ENCODE assay signal across 26 cellular contexts in genomic region chr7:36538126-36538525, GRCh38.
"Had no signal": no experiment of that assay in that cellular context is flagged by ENCODE, and none has a peak within 500 bp of the region (broad histone marks: within the 10 kb centered on the region; RNA-seq: fewer than 3 reads in every experiment).

No MANE protein-coding gene starts in this region.

- H3K27ac Mint-ChIP-seq: stimulated activated naive CD8-positive, alpha-beta T cell treated with anti-CD3 and anti-CD28 coated beads, Interleukin-15, Interleukin-2, amounts not matched to agents 100 ng/mL and 50 ng/mL, for 24 hours; type B pancreatic cell had no signal

- H3K27me3 Mint-ChIP-seq: naive thymus-derived CD8-positive, alpha-beta T cell; stimulated activated naive CD8-positive, alpha-beta T cell treated with anti-CD3 and anti-CD28 coated beads, Interleukin-15, Interleukin-2, amounts not matched to agents 100 ng/mL and 50 ng/mL, for 24 hours; type B pancreatic cell had no signal

- H3K27ac ChIP-seq: hepatocyte, left lung, lower lobe of right lung, pancreas, prostate gland, skin epidermis, suprapubic skin, thoracic aorta, tibial artery, uterus had no signal

- H3K4me1 ChIP-seq: left lung, lower lobe of right lung, pancreas, prostate gland, suprapubic skin, tibial artery, uterus had no signal

- DNase-seq: kidney glomerular epithelial cell; left cardiac atrium; left lung; lower lobe of right lung; mammary epithelial cell; mesenchymal stem cell; naive thymus-derived CD8-positive, alpha-beta T cell; pancreas; posterior cingulate gyrus; retina; right cardiac atrium; stimulated activated CD4-positive, alpha-beta T cell treated with anti-CD3 and anti-CD28 coated beads, Interleukin-12 subunit alpha, Interleukin-12 subunit beta, amount 100 ng/mL, for 4 hours; stimulated activated CD4-positive, alpha-beta T cell treated with anti-CD3 and anti-CD28 coated beads, Interleukin-15, amount 100 ng/mL, for 24 hours; stimulated activated CD4-positive, alpha-beta T cell treated with anti-CD3 and anti-CD28 coated beads, Interleukin-2, amount 100 ng/mL, for 24 hours; stimulated activated CD4-positive, alpha-beta T cell treated with anti-CD3 and anti-CD28 coated beads, Interleukin-4, amount 100 ng/mL, for 1 hour; stimulated activated naive CD4-positive, alpha-beta T cell; tibial artery; uterus had no signal

- H2AFZ ChIP-seq: hepatocyte had no signal

- H3K4me1 Mint-ChIP-seq: naive thymus-derived CD8-positive, alpha-beta T cell had no signal

- H3K36me3 Mint-ChIP-seq: type B pancreatic cell had no signal

- H3K79me2 ChIP-seq: hepatocyte had no signal

- H3K4me3 Mint-ChIP-seq: naive thymus-derived CD8-positive, alpha-beta T cell; stimulated activated naive CD8-positive, alpha-beta T cell treated with anti-CD3 and anti-CD28 coated beads, Interleukin-15, Interleukin-2, amounts not matched to agents 100 ng/mL and 50 ng/mL, for 24 hours; type B pancreatic cell had no signal

- H3K9me3 Mint-ChIP-seq: naive thymus-derived CD8-positive, alpha-beta T cell; stimulated activated naive CD8-positive, alpha-beta T cell treated with anti-CD3 and anti-CD28 coated beads, Interleukin-15, Interleukin-2, amounts not matched to agents 100 ng/mL and 50 ng/mL, for 24 hours; type B pancreatic cell had no signal

- H3K9me3 ChIP-seq: left lung, lower lobe of right lung, pancreas, prostate gland, suprapubic skin, thoracic aorta, tibial artery, uterus had no signal

- H3K27me3 ChIP-seq: hepatocyte, left lung, pancreas, suprapubic skin, tibial artery, uterus had no signal

- H3K4me2 ChIP-seq: hepatocyte had no signal

- ATAC-seq: left cardiac atrium; left lung; lower lobe of right lung; naive thymus-derived CD8-positive, alpha-beta T cell; pancreas; right cardiac atrium; sciatic nerve had no signal

- H3K36me3 ChIP-seq: lower lobe of right lung, pancreas, prostate gland, suprapubic skin, thoracic aorta, tibial artery, uterus had no signal

- H3K4me3 ChIP-seq: hepatocyte, left lung, lower lobe of right lung, pancreas, prostate gland, skin epidermis, suprapubic skin, thoracic aorta, tibial artery, uterus had no signal
